8 cellular contexts compared by ENCODE assay signal in the genomic region with DNA sequence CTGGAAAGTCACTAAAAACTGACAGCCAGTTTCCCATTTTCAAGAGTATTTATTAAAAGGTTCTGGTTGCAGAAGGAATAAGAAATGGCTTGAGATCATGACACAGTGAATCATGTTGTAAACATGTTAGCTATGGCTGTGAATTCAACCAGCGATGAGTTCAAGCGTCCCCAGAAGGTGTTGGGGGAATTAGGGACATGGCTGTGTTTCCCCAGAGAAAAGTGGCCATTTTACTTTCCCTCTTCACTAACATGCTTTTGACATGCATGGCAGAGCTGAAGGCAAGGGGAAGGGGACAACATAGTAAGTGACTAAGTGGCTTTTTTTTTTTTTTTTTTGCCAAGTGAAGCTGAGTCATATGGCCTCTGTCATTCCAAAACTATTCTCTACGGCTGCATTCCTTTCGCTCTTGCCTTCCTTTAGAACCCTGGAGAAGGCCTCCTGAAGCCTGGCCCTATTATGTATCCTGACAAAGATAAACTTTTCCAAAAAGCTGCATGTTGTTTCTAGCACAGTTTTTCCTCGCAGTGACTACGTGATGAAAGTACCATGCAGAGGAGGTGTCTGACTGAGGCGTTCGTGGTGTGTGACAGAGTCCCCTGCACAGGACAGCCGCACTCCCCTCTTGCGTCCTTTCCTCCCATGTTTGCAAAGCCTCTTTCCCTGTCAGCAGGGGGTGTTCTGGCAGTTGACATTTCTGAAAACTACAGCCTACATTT. TPM values are rescaled to one million over a fixed set of nuclear protein-coding genes. Genes with fewer than 3 reads are reported as not detected.
A peak's percentile ranks its signal among the peaks of the same experiment; 100 is the strongest.
DNase-seq lines count a peak whose midpoint lies in the region; ATAC-seq, FAIRE-seq and TF ChIP-seq lines count a peak whose summit lies in the region.

No MANE protein-coding gene starts in this region.

- peak; percentile 68 for DNase-seq in AG04449 (ENCODE audit: low read depth, low spot score)
- DNase-seq in K562 (ENCODE audit: extremely low read depth in 1 of 4, low spot score in 3 of 4) = no peak
- no peak for DNase-seq in DMS153 (lab: John Stamatoyannopoulos, UW)
- no peak for DNase-seq in WERI-Rb-1
- no peak for DNase-seq in NCI-H1092 (lab: John Stamatoyannopoulos, UW)

- POLR2A ChIA-PET in AG04449 (lab: Yijun Ruan, JAX) (interaction anchor here (0.6 to 3.0 kb wide), 11 partner anchors 13 to 306 kb away, joined by 3 to 18 read pairs (median 5); a partner anchor contains a TSS), K562 (lab: Yijun Ruan, JAX) (no interaction called here)

- peak; percentile 45 for ATAC-seq in HG02678 (IDR thresholded peaks at IDR 0.05; ENCODE audit: unreplicated experiment)
- ATAC-seq in K562 = no peak
- ATAC-seq in HG03457 (IDR thresholded peaks at IDR 0.05; ENCODE audit: unreplicated experiment) = no peak

- H3K4me1 ChIP-seq in K562 (replicated peaks in 1 of 2; ENCODE audit: control insufficient read depth in 2 of 2, insufficient read depth in 2 of 2, low read length in 2 of 2) (no peaks in the 10 kb centered on the region), liver (ENCODE audit: control insufficient read depth in 4 of 4, insufficient read depth in 4 of 4, low read length in 3 of 4) (peaks cover 4 to 50% (median 28%) of the 10 kb centered on the region in 4 donors)

- intact Hi-C loops in K562 (cut with micrococcal nuclease) = no loop called here

- H3K27ac ChIP-seq in K562 (ENCODE audit: extremely low read depth, low read depth, low read length) (no peak overlapping the region), liver (ENCODE audit: low read depth in 1 of 2, low read length in 2 of 2) (peak overlapping the region; percentile 44 to 46), WERI-Rb-1 (no peak overlapping the region)

- H3K36me3 ChIP-seq in K562 (ENCODE audit: control insufficient read depth, insufficient read depth, low read length) = no peaks in the 10 kb centered on the region
- H3K36me3 ChIP-seq in liver (ENCODE audit: control insufficient read depth in 4 of 4, insufficient read depth in 3 of 4, low read depth in 1 of 4, low read length in 3 of 4) = peaks cover 0 to 2% (median 0%) of the 10 kb centered on the region in 4 donors
- no peaks in the 10 kb centered on the region for H3K36me3 ChIP-seq in WERI-Rb-1

- H3K9me3 ChIP-seq in K562 (replicated peaks; ENCODE audit: control insufficient read depth, insufficient read depth, low read depth, low read length) (no peaks in the 10 kb centered on the region), liver (ENCODE audit: control insufficient read depth in 4 of 4, low read length in 3 of 4) (no peaks in the 10 kb centered on the region), WERI-Rb-1 (ENCODE audit: severe bottlenecking) (no peaks in the 10 kb centered on the region)

- BruUV-seq in K562 (replicated peaks; lab: Mats Ljungman, UMichigan) = no TSS peak

- H3K27me3 ChIP-seq in K562 (ENCODE audit: control insufficient read depth in 2 of 2, insufficient read depth in 2 of 2, low read length in 2 of 2) (peaks cover 3 to 22% of the 10 kb centered on the region in 2 experiments; a peak in 4 of 5 replicates), liver (ENCODE audit: control insufficient read depth in 4 of 4, insufficient read depth in 4 of 4, low read length in 3 of 4) (no peaks in the 10 kb centered on the region), WERI-Rb-1 (ENCODE audit: insufficient read depth, low read depth, severe bottlenecking) (no peaks in the 10 kb centered on the region)

- peak overlapping the region; percentile 22 for H3K4me3 ChIP-seq in AG04449 (ENCODE audit: low read depth, low read length)
- H3K4me3 ChIP-seq in K562 = no peak overlapping the region
- H3K4me3 ChIP-seq in liver (ENCODE audit: low read depth in 1 of 3, low read length in 3 of 3) = no peak overlapping the region
- no peak overlapping the region for H3K4me3 ChIP-seq in WERI-Rb-1 (ENCODE audit: low read depth, low read length)

- FAIRE-seq in K562 (lab: Jason Lieb, UNC) = no peak

- CTCF ChIA-PET in AG04449 (lab: Yijun Ruan, JAX) (interaction anchor here (0.7 to 3.9 kb wide), 14 partner anchors 10 to 277 kb away, joined by 3 to 29 read pairs (median 3); no protein-coding TSS in a partner anchor), K562 (lab: Yijun Ruan, JAX; ENCODE audit: low intra/inter-chr PET ratio) (no interaction called here)

- no peak overlapping the region for H3K4me2 ChIP-seq in K562 (ENCODE audit: insufficient read depth, low read length)

- no peak for TF ChIP-seq POLR2A in K562 (conservative IDR thresholded peaks at IDR 0.05)

- no peaks in the 10 kb centered on the region for H3K9me1 ChIP-seq in K562 (ENCODE audit: control insufficient read depth, insufficient read depth, low read length)

- no peak overlapping the region for H2AFZ ChIP-seq in K562 (ENCODE audit: low read depth, low read length)

- H3K9ac ChIP-seq in K562 (ENCODE audit: insufficient read depth in 1 of 2, low read depth in 2 of 2, low read length in 2 of 2) (no peak overlapping the region), liver (ENCODE audit: low read depth in 1 of 2, low read length in 2 of 2) (no peak overlapping the region)

- WGBS in K562 (ENCODE audit: insufficient coverage, low coverage, missing lambda C conversion rate) = 5% methylated on average over 9 of the region's 10 CpGs
- WGBS in liver = 78% methylated on average over 10 of the region's 10 CpGs

- TF ChIP-seq RAD21 in K562 (CRISPR knock-in tag; conservative IDR thresholded peaks at IDR 0.05 in 1 of 2, IDR thresholded peaks at IDR 0.05 in 1 of 2) = no peak
- TF ChIP-seq RAD21 in liver (IDR thresholded peaks at IDR 0.05) = no peak

- no peaks in the 10 kb centered on the region for H3K79me2 ChIP-seq in K562 (ENCODE audit: control insufficient read depth, insufficient read depth, low read length)

- no peaks in the 10 kb centered on the region for H4K20me1 ChIP-seq in K562 (replicated peaks; ENCODE audit: control insufficient read depth, insufficient read depth, low read length)

- in situ Hi-C loops in K562 (cut with MboI) = no loop called here

- no peak for TF ChIP-seq EP300 in K562 (IDR thresholded peaks at IDR 0.05; ENCODE audit: low read length)

- peak; percentile 23 for TF ChIP-seq CTCF in AG04449 (IDR thresholded peaks at IDR 0.05; ENCODE audit: insufficient read depth, low read length, missing control alignments)
- TF ChIP-seq CTCF in K562 (IDR thresholded peaks at IDR 0.05 in 2 of 3, conservative IDR thresholded peaks at IDR 0.05 in 1 of 3; ENCODE audit: insufficient read depth in 2 of 3, low read depth in 1 of 3, low read length in 3 of 3) = no peak
- TF ChIP-seq CTCF in liver (IDR thresholded peaks at IDR 0.05; ENCODE audit: low read depth, low read length, missing input control) = no peak
- no peak for TF ChIP-seq CTCF in WERI-Rb-1 (IDR thresholded peaks at IDR 0.05; ENCODE audit: low read depth, low read length)

TF ChIP-seq in K562, 482 proteins besides CTCF, POLR2A, EP300 and RAD21:
- no peak for TF ChIP-seq HMGN3 (IDR thresholded peaks at IDR 0.05; ENCODE audit: borderline replicate concordance, extremely low read depth, insufficient read length, low read depth, low read length)
- peak; percentile 56 for TF ChIP-seq FOSL1 (tag; conservative IDR thresholded peaks at IDR 0.05)
- no peak for TF ChIP-seq JUND (IDR thresholded peaks at IDR 0.05; ENCODE audit: borderline replicate concordance, low read depth, low read length)
- TF ChIP-seq JUND (tag; IDR thresholded peaks at IDR 0.05; ENCODE audit: borderline replicate concordance, low read depth, low read length) = peak; percentile 15; the same call in 1 of the 3 replicates
- TF ChIP-seq ZNF384 (IDR thresholded peaks at IDR 0.05; ENCODE audit: low read depth, low read length) = 0 out of 2 replicates have a peak, but pooled peaks have one; percentile 31

TF ChIP-seq in liver, 16 proteins besides CTCF, POLR2A, EP300 and RAD21:
- TF ChIP-seq JUND (IDR thresholded peaks at IDR 0.05) (peak in 1 of 2 donors; percentile 12), EGR1 (IDR thresholded peaks at IDR 0.05; ENCODE audit: low read depth in 2 of 2) (no peak)

RNA-seq across cellular contexts. Expression of a gene that starts 46.9 kb away (rescaled TPM):
- total RNA-seq in K562 (2011; cell fraction: chromatin; rRNA removed; ENCODE audit: low replicate concordance) = not detected in 2 replicates
- not detected in 2 replicates for total RNA-seq in K562 (2011; cell fraction: nucleolus; rRNA removed)
- total RNA-seq in K562 (2011; cell fraction: nucleoplasm; rRNA removed) = not detected in 2 replicates
- total RNA-seq in K562 (2014; rRNA removed) = not detected in 2 replicates
- not detected in 2 replicates for total RNA-seq in K562 (2014; rRNA removed; fragmentation: Illumina TruSeq; extraction: Trizol)
- total RNA-seq in K562 (2015; rRNA removed; fragmentation: Illumina TruSeq; extraction: Trizol) = not detected in 2 replicates
- 0.13 and 0.18 TPM in 2 replicates for total RNA-seq in K562 (2021)
- not detected in 2 replicates for polyA plus RNA-seq in K562 (2011; rRNA removed)
- polyA plus RNA-seq in K562 (2011; cell fraction: cytosol; rRNA removed) = not detected in 2 replicates
- not detected in 2 replicates for polyA plus RNA-seq in K562 (2011; cell fraction: nucleus; rRNA removed)
- polyA plus RNA-seq in K562 (2012) = not detected in 2 replicates
- not detected in 2 replicates for polyA plus RNA-seq in K562 (2014; fragmentation: Illumina TruSeq; extraction: Trizol)
- polyA plus RNA-seq in K562 (2014; fragmentation: Nextera tagmentation; extraction: Ambion mirVana) = not detected
- not detected in 2 replicates for polyA plus RNA-seq in K562 (2014; rRNA removed)
- not detected in 2 replicates for polyA minus RNA-seq in K562 (2011; rRNA and poly(A)+ RNA removed)
- 0.19 and 0.73 TPM in 2 replicates for polyA minus RNA-seq in K562 (2011; cell fraction: cytosol; rRNA and poly(A)+ RNA removed)
- polyA minus RNA-seq in K562 (2011; cell fraction: nucleus; rRNA and poly(A)+ RNA removed) = under 0.01 TPM in 1 of 2 replicates, not detected in the other
- total RNA-seq in liver = 10 to 100 TPM; 31.8 to 37.0 TPM
- 10 to 100 TPM; 22.6 to 23.6 TPM for polyA plus RNA-seq in liver

Comparison
In these comparisons a context has a peak if more than half of its experiments do, and no peak if none do; other contexts are left out.
1. H3K27ac ChIP-seq: peak in liver (2 of 2); none in K562 (single experiment) and WERI-Rb-1 (single experiment).
2. RNA of a gene that starts 46.9 kb away (total RNA-seq): 31.8 to 37.0 TPM in liver; 0.13 to 0.18 TPM in K562; every median in the first group is over 10 times any median in the second.